In the genomic region with DNA sequence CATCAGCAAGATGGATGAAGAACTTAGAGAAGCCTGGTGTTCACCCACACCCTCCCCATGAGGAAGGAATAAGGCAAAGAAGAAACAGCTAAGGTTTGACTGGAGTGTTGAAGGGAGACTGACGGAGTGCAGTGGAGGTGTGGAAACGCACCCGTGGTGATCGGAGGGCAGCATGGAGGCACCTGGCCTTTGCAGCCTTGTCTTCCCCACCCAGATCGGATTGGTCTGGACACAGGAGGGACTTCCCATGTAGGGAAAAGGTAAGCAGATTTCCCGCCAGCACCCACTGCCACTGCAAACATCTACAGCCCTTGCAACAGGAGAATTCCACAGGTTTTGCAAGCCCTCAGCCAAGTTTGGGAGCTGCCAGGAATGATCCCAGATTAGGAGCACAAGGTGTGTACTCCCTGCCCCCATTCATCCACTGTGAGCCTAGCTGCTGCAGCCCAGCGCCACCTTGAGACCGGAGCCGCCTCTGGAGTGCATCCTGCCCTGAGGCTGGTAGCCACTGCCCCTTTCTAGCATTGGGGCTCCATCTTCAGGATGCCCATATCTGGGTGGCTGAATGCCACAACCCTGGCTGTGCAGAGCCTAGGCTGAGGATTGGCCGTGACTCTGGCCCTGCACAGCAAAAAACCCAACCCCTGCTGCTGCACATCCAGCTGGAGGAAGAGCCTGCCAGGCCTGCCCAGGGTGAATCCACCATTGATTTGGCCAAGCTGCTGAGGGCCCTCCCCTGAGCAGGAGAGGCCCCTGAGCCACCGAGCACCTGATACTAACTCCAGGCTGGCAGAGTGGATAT, we compare ENCODE assay signal across 23 cellular contexts.
DNase-seq lines count a peak whose midpoint lies in the region; ATAC-seq and TF ChIP-seq lines count a peak whose summit lies in the region.
"Had no signal": no experiment of that assay in that cellular context is flagged by ENCODE, and none has a peak within 500 bp of the region (broad histone marks: within the 10 kb centered on the region; RNA-seq: fewer than 3 reads in every experiment).

No MANE protein-coding gene starts in this region.

- H3K27me3 ChIP-seq in right atrium auricular region (no peaks in the 10 kb centered on the region), lung (ENCODE audit: control insufficient read depth, insufficient read depth) (no peaks in the 10 kb centered on the region)
- H3K27me3 ChIP-seq: BLaER1 treated with 17β-estradiol and CSF1 and Interleukin-3, amounts not matched to agents 10 nM and 100 nM; esophagus squamous epithelium; tibial nerve had no signal

- H3K36me3 ChIP-seq in right atrium auricular region (no peaks in the 10 kb centered on the region), lung (ENCODE audit: control insufficient read depth in 2 of 2, insufficient read depth in 2 of 2, low read length in 2 of 2) (no peaks in the 10 kb centered on the region)
- H3K36me3 ChIP-seq: BLaER1 treated with 17β-estradiol and CSF1 and Interleukin-3, amounts not matched to agents 10 nM and 100 nM; esophagus squamous epithelium; gastrocnemius medialis; tibial nerve had no signal

- DNase-seq in Right ventricle myocardium superior (peak; percentile 14), right atrium auricular region (ENCODE audit: low spot score) (no peak), lung (ENCODE audit: low spot score) (peak; percentile 16), G401 (ENCODE audit: low spot score) (no peak)
- DNase-seq in activated CD4-positive, alpha-beta memory T cell treated with anti-CD3 and anti-CD28 coated beads, Interleukin-2, amount 10 ng/mL, durations not matched to agents 7 days and 5 days, result peak; percentile 15
- DNase-seq in activated naive CD4-positive, alpha-beta T cell treated with anti-CD3 and anti-CD28 coated beads, Interleukin-2, amount 50 U/mL, for 16 hours, result no peak
- DNase-seq in activated CD8-positive, alpha-beta T cell treated with anti-CD3 and anti-CD28 coated beads for 36 hours, result no peak
- DNase-seq: ACHN; activated naive CD4-positive, alpha-beta T cell; Calu3; esophagus squamous epithelium; gastrocnemius medialis; hypothalamus; IMR-90; mammary epithelial cell; MM.1S; NCI-H187; NCI-H748 treated with DMSO at 0.1 percent for 48 hours; stimulated activated CD4-positive, alpha-beta T cell treated with anti-CD3 and anti-CD28 coated beads, Interleukin-4, amount 100 ng/mL, for 1 hour had no signal

- no peaks in the 10 kb centered on the region for H3K4me1 ChIP-seq in right atrium auricular region
- H3K4me1 ChIP-seq in lung (ENCODE audit: control insufficient read depth in 2 of 2, insufficient read depth in 2 of 2, low read length in 2 of 2), result no peaks in the 10 kb centered on the region
- H3K4me1 ChIP-seq: BLaER1 treated with 17β-estradiol and CSF1 and Interleukin-3, amounts not matched to agents 10 nM and 100 nM; esophagus squamous epithelium; gastrocnemius medialis; tibial nerve had no signal

- no peak overlapping the region for H3K27ac ChIP-seq in right atrium auricular region
- H3K27ac ChIP-seq in lung (ENCODE audit: low read depth in 1 of 2, low read length in 1 of 2), result no peak overlapping the region
- H3K27ac ChIP-seq: BLaER1 treated with 17β-estradiol and CSF1 and Interleukin-3, amounts not matched to agents 10 nM and 100 nM; esophagus squamous epithelium; gastrocnemius medialis; tibial nerve had no signal

- ATAC-seq in Right ventricle myocardium superior (ENCODE audit: poor library complexity), result no peak
- no peak for ATAC-seq in lung (ENCODE audit: insufficient read depth, low FRiP score)
- ATAC-seq in HG03457 (IDR thresholded peaks at IDR 0.05; ENCODE audit: unreplicated experiment), result no peak
- ATAC-seq in activated CD8-positive, alpha-beta T cell treated with anti-CD3 and anti-CD28 coated beads for 36 hours, result no peak
- ATAC-seq: gastrocnemius medialis had no signal

- H3K4me3 ChIP-seq in right atrium auricular region, result no peak overlapping the region
- no peak overlapping the region for H3K4me3 ChIP-seq in lung
- H3K4me3 ChIP-seq: BLaER1 treated with 17β-estradiol and CSF1 and Interleukin-3, amounts not matched to agents 10 nM and 100 nM; esophagus squamous epithelium; gastrocnemius medialis; tibial nerve had no signal

- CTCF ChIA-PET in activated CD4-positive, alpha-beta memory T cell treated with anti-CD3 and anti-CD28 coated beads, Interleukin-2, amount 10 ng/mL, durations not matched to agents 7 days and 5 days (lab: Charles Lee), result no interaction called here
- CTCF ChIA-PET in activated CD8-positive, alpha-beta T cell treated with anti-CD3 and anti-CD28 coated beads for 36 hours (lab: Charles Lee), result interaction anchor here (1.5 kb wide), 1 partner anchor 8 kb away, joined by 4 read pairs; no protein-coding TSS in a partner anchor

- H3K9me3 ChIP-seq in right atrium auricular region, result peaks cover 0 to 40% of the 10 kb centered on the region in 2 donors
- H3K9me3 ChIP-seq in lung (ENCODE audit: control insufficient read depth in 2 of 2, insufficient read depth in 1 of 2, low read length in 1 of 2), result peaks cover 0 to 31% of the 10 kb centered on the region in 2 donors
- H3K9me3 ChIP-seq: BLaER1 treated with 17β-estradiol and CSF1 and Interleukin-3, amounts not matched to agents 10 nM and 100 nM; gastrocnemius medialis had no signal

- H3K9me3 Mint-ChIP-seq in activated CD4-positive, alpha-beta memory T cell treated with anti-CD3 and anti-CD28 coated beads, Interleukin-2, amount 10 ng/mL, durations not matched to agents 7 days and 5 days, result peaks cover 19% of the 10 kb centered on the region
- peaks cover 23% of the 10 kb centered on the region for H3K9me3 Mint-ChIP-seq in activated CD8-positive, alpha-beta T cell treated with anti-CD3 and anti-CD28 coated beads for 36 hours

- in situ Hi-C loops in G401 (cut with HindIII; ENCODE audit: low sequenced_read_pairs), result no loop called here

- H3K4me3 Mint-ChIP-seq in activated CD4-positive, alpha-beta memory T cell treated with anti-CD3 and anti-CD28 coated beads, Interleukin-2, amount 10 ng/mL, durations not matched to agents 7 days and 5 days, result no peak overlapping the region
- no peak overlapping the region for H3K4me3 Mint-ChIP-seq in activated CD8-positive, alpha-beta T cell treated with anti-CD3 and anti-CD28 coated beads for 36 hours
- H3K4me3 Mint-ChIP-seq: stimulated activated naive CD8-positive, alpha-beta T cell treated with anti-CD3 and anti-CD28 coated beads, Interleukin-15, Interleukin-2, amounts not matched to agents 100 ng/mL and 50 ng/mL, for 24 hours had no signal

- intact Hi-C loops in Right ventricle myocardium superior (cut with DNase I), result no loop called here
- intact Hi-C loops in activated CD8-positive, alpha-beta T cell treated with anti-CD3 and anti-CD28 coated beads for 36 hours (cut with micrococcal nuclease), result no loop called here

- 85% methylated on average over 11 of the region's 11 CpGs for WGBS in lung, 2 donors

- H3K4me1 Mint-ChIP-seq in activated CD4-positive, alpha-beta memory T cell treated with anti-CD3 and anti-CD28 coated beads, Interleukin-2, amount 10 ng/mL, durations not matched to agents 7 days and 5 days, result peaks cover 12% of the 10 kb centered on the region
- no peaks in the 10 kb centered on the region for H3K4me1 Mint-ChIP-seq in activated CD8-positive, alpha-beta T cell treated with anti-CD3 and anti-CD28 coated beads for 36 hours (ENCODE audit: low read depth)

- TF ChIP-seq CTCF in right atrium auricular region (IDR thresholded peaks at IDR 0.05), result no peak
- no peak for TF ChIP-seq CTCF in lung (IDR thresholded peaks at IDR 0.05; ENCODE audit: control extremely low read depth, extremely low read depth)
- no peak for TF ChIP-seq CTCF in activated CD8-positive, alpha-beta T cell treated with anti-CD3 and anti-CD28 coated beads for 36 hours (IDR thresholded peaks at IDR 0.05)

- no peak overlapping the region for H3K27ac Mint-ChIP-seq in activated CD4-positive, alpha-beta memory T cell treated with anti-CD3 and anti-CD28 coated beads, Interleukin-2, amount 10 ng/mL, durations not matched to agents 7 days and 5 days
- H3K27ac Mint-ChIP-seq in activated CD8-positive, alpha-beta T cell treated with anti-CD3 and anti-CD28 coated beads for 36 hours, result no peak overlapping the region
- H3K27ac Mint-ChIP-seq: stimulated activated naive CD8-positive, alpha-beta T cell treated with anti-CD3 and anti-CD28 coated beads, Interleukin-15, Interleukin-2, amounts not matched to agents 100 ng/mL and 50 ng/mL, for 24 hours had no signal

- H3K27me3 Mint-ChIP-seq in activated CD4-positive, alpha-beta memory T cell treated with anti-CD3 and anti-CD28 coated beads, Interleukin-2, amount 10 ng/mL, durations not matched to agents 7 days and 5 days, result peaks cover 39% of the 10 kb centered on the region
- H3K27me3 Mint-ChIP-seq in activated CD8-positive, alpha-beta T cell treated with anti-CD3 and anti-CD28 coated beads for 36 hours, result peaks cover 13% of the 10 kb centered on the region

- peaks cover 13% of the 10 kb centered on the region for H3K36me3 Mint-ChIP-seq in activated CD4-positive, alpha-beta memory T cell treated with anti-CD3 and anti-CD28 coated beads, Interleukin-2, amount 10 ng/mL, durations not matched to agents 7 days and 5 days (ENCODE audit: low read depth)
- peaks cover 7% of the 10 kb centered on the region for H3K36me3 Mint-ChIP-seq in activated CD8-positive, alpha-beta T cell treated with anti-CD3 and anti-CD28 coated beads for 36 hours (ENCODE audit: low read depth)

- POLR2A ChIA-PET in activated CD4-positive, alpha-beta memory T cell treated with anti-CD3 and anti-CD28 coated beads, Interleukin-2, amount 10 ng/mL, durations not matched to agents 7 days and 5 days (lab: Charles Lee), result no interaction called here
- POLR2A ChIA-PET in activated CD8-positive, alpha-beta T cell treated with anti-CD3 and anti-CD28 coated beads for 36 hours (lab: Charles Lee), result no interaction called here

Comparison
In these comparisons a context has a peak if more than half of its experiments do, and no peak if none do; other contexts are left out.
1. DNase-seq: peak in Right ventricle myocardium superior (single experiment), activated CD4-positive, alpha-beta memory T cell treated with anti-CD3 and anti-CD28 coated beads, Interleukin-2, amount 10 ng/mL, durations not matched to agents 7 days and 5 days (single experiment) and lung (single experiment); none in right atrium auricular region (single experiment), G401 (single experiment), activated naive CD4-positive, alpha-beta T cell treated with anti-CD3 and anti-CD28 coated beads, Interleukin-2, amount 50 U/mL, for 16 hours (single experiment) and activated CD8-positive, alpha-beta T cell treated with anti-CD3 and anti-CD28 coated beads for 36 hours (single experiment).